ENCODE assay signal across 9 cellular contexts in the genomic region with DNA sequence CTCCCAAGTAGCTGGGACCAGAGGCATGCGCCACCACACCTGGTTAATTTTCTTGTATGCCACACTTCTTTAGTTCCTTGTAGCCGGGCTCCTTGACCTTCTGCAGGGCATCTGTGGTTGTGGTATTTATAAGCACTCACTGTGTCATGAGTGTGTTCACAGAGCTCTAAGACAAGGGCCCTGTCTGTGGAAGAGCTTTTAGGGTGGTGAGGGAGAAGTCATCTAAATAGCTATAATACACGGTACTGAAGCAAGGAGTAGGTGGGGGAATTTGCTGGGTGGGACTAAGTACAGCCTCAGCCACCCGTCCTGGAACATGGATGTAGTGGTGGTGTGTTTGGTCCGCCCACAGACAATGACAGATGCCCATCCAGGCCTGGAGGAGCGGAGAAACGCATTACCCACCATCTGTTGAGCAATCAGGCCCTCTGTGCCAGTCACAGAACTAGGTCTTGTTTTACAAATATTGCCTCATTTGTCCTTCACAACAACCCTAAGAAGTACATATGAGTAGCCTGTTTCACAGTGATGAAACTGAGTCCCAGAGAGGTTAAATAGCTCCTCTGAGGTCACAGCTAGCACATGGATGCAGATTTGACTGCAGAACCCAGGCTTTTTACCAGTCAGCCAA. TPM values are rescaled to one million over a fixed set of nuclear protein-coding genes. Genes with fewer than 3 reads are reported as not detected.
DNase-seq lines count a peak whose midpoint lies in the region; ATAC-seq and TF ChIP-seq lines count a peak whose summit lies in the region.
"Had no signal": no experiment of that assay in that cellular context is flagged by ENCODE, and none has a peak within 500 bp of the region (broad histone marks: within the 10 kb centered on the region; RNA-seq: fewer than 3 reads in every experiment).

No MANE protein-coding gene starts in this region.

- H3K27ac ChIP-seq in ectodermal cell (ENCODE audit: insufficient read depth, low read depth, low read length, poor library complexity, severe bottlenecking) = peak overlapping the region; percentile 90

- H3K36me3 Mint-ChIP-seq in osteocyte (ENCODE audit: unreplicated experiment) = no peaks in the 10 kb centered on the region
- H3K36me3 Mint-ChIP-seq: T-cell had no signal

- peak overlapping the region; percentile 56 for H3K27ac Mint-ChIP-seq in osteocyte (ENCODE audit: unreplicated experiment)
- H3K27ac Mint-ChIP-seq: T-cell had no signal

- H3K4me1 Mint-ChIP-seq in osteocyte (ENCODE audit: unreplicated experiment) = peaks cover 38% of the 10 kb centered on the region

- peaks cover 35% of the 10 kb centered on the region for H3K4me1 ChIP-seq in ectodermal cell (ENCODE audit: control insufficient read depth, insufficient read depth, low read length)

- ATAC-seq in HG02970 (IDR thresholded peaks at IDR 0.05; ENCODE audit: low FRiP score, unreplicated experiment) = no peak
- ATAC-seq: T-cell had no signal

- no peaks in the 10 kb centered on the region for H3K9me3 Mint-ChIP-seq in osteocyte (ENCODE audit: unreplicated experiment)
- H3K9me3 Mint-ChIP-seq: T-cell had no signal

- TF ChIP-seq CTCF in NB4 (IDR thresholded peaks at IDR 0.05; ENCODE audit: low read depth, low read length) (no peak), osteocyte (IDR thresholded peaks at IDR 0.05) (no peak)

- H3K36me3 ChIP-seq in ectodermal cell (ENCODE audit: control insufficient read depth, insufficient read depth, low read length) = no peaks in the 10 kb centered on the region

- peak; percentile 76 for DNase-seq in DMS 273 treated with DMSO at 0.1 percent for 48 hours (lab: John Stamatoyannopoulos, UW)
- DNase-seq in NB4 (ENCODE audit: low read depth) = peak; percentile 39
- DNase-seq in osteocyte (ENCODE audit: extremely low spot score, unreplicated experiment) = no peak
- DNase-seq in UCSD-AML1 (lab: John Stamatoyannopoulos, UW; ENCODE audit: unreplicated experiment) = no peak
- DNase-seq in stimulated activated naive CD4-positive, alpha-beta T cell (lab: John Stamatoyannopoulos, UW) = no peak
- DNase-seq in NCI-H2196 (lab: John Stamatoyannopoulos, UW; ENCODE audit: unreplicated experiment) = no peak
- DNase-seq: T-cell had no signal

- H3K27me3 ChIP-seq in ectodermal cell (ENCODE audit: control insufficient read depth, insufficient read depth, low read length, poor library complexity, severe bottlenecking) = no peaks in the 10 kb centered on the region

- no peak overlapping the region for H3K4me3 Mint-ChIP-seq in osteocyte (ENCODE audit: unreplicated experiment)
- H3K4me3 Mint-ChIP-seq: T-cell had no signal

- no peak for TF ChIP-seq POLR2A in NB4 (IDR thresholded peaks at IDR 0.05; ENCODE audit: extremely low read depth, insufficient read length)

- H3K4me3 ChIP-seq in NB4 (ENCODE audit: low read depth, low read length) = no peak overlapping the region
- H3K4me3 ChIP-seq in ectodermal cell (ENCODE audit: insufficient read depth, low read depth, low read length) = peak overlapping the region; percentile 7

- H3K9me3 ChIP-seq in ectodermal cell (ENCODE audit: control insufficient read depth, low read length) = no peaks in the 10 kb centered on the region

- H3K27me3 Mint-ChIP-seq in osteocyte (ENCODE audit: unreplicated experiment) = no peaks in the 10 kb centered on the region
- H3K27me3 Mint-ChIP-seq: T-cell had no signal

- WGBS in ectodermal cell, 2 experiments = 89 to 91% methylated on average over 7 of the region's 7 CpGs

RNA-seq across cellular contexts. Expression of a gene that starts 10.1 kb away (rescaled TPM):
- 69.7 TPM for polyA plus RNA-seq in ectodermal cell (2013, experiment 1 of 4)
- 79.5 TPM for polyA plus RNA-seq in ectodermal cell (2013, experiment 2 of 4)
- 56.0 TPM for polyA plus RNA-seq in ectodermal cell (2013, experiment 3 of 4)
- polyA plus RNA-seq in ectodermal cell (2013, experiment 4 of 4) = 63.6 TPM
- total RNA-seq in osteocyte = 71.8 and 77.3 TPM in 2 replicates

RNA-seq across cellular contexts. Expression of a gene that starts 10.5 kb away (rescaled TPM):
- 101 TPM for polyA plus RNA-seq in ectodermal cell (2013, experiment 1 of 4)
- polyA plus RNA-seq in ectodermal cell (2013, experiment 2 of 4) = 98.5 TPM
- polyA plus RNA-seq in ectodermal cell (2013, experiment 3 of 4) = 80.0 TPM
- polyA plus RNA-seq in ectodermal cell (2013, experiment 4 of 4) = 84.3 TPM
- total RNA-seq in osteocyte = 29.0 and 30.9 TPM in 2 replicates

RNA-seq across cellular contexts. Expression of a gene that starts 32.4 kb away (rescaled TPM):
- 46.4 TPM for polyA plus RNA-seq in ectodermal cell (2013, experiment 1 of 4)
- polyA plus RNA-seq in ectodermal cell (2013, experiment 2 of 4) = 44.9 TPM
- polyA plus RNA-seq in ectodermal cell (2013, experiment 3 of 4) = 38.9 TPM
- polyA plus RNA-seq in ectodermal cell (2013, experiment 4 of 4) = 44.3 TPM
- total RNA-seq in osteocyte = 44.5 and 45.9 TPM in 2 replicates

Comparison
In these comparisons a context has a peak if more than half of its experiments do, and no peak if none do; other contexts are left out.
1. DNase-seq: peak in DMS 273 treated with DMSO at 0.1 percent for 48 hours (single experiment) and NB4 (single experiment); none in osteocyte (single experiment), UCSD-AML1 (single experiment), stimulated activated naive CD4-positive, alpha-beta T cell (0 of 6) and NCI-H2196 (single experiment).